Comparison of ENCODE assay signal across 13 cellular contexts in the genomic region with DNA sequence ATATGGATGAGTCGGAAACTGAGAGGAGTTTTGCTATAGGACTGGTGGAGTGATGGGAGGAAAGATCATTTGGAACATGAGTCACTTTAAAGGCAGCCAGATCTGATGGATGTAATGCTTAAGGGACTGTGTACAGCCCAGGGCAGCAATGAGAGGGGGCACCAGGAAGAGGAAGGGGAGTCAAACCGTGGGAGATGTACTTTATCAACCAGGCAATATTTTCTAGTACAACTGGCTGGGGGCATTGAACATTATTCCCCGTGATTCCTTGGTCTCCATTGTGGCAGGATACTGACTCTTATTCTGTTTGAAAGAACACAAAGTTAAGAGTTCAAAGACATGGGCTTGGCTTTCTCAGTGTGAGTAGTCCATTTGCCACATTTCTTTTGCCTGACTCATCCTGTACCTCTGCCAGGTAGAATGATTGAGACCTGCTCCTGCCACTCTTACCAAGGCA.
DNase-seq lines count a peak whose midpoint lies in the region; FAIRE-seq and TF ChIP-seq lines count a peak whose summit lies in the region.
"Had no signal": no experiment of that assay in that cellular context is flagged by ENCODE, and none has a peak within 500 bp of the region (broad histone marks: within the 10 kb centered on the region; RNA-seq: fewer than 3 reads in every experiment).

No MANE protein-coding gene starts in this region.

- TF ChIP-seq CTCF in brain microvascular endothelial cell (IDR thresholded peaks at IDR 0.05; ENCODE audit: low read depth, low read length, missing control alignments) = no peak

- in situ Hi-C loops in brain microvascular endothelial cell (cut with HindIII; ENCODE audit: low pct_ligation_motif_present, low sequenced_read_pairs) = no loop called here

- no peaks in the 10 kb centered on the region for H3K36me3 ChIP-seq in ACC112 (ENCODE audit: insufficient read depth, low read length)
- no peaks in the 10 kb centered on the region for H3K36me3 ChIP-seq in brain microvascular endothelial cell (replicated peaks)
- H3K36me3 ChIP-seq: pancreas had no signal

- H3K27ac ChIP-seq in ACC112 (ENCODE audit: low read depth, low read length) = peak overlapping the region; percentile 60
- no peak overlapping the region for H3K27ac ChIP-seq in brain microvascular endothelial cell
- H3K27ac ChIP-seq: pancreas had no signal

- H2AFZ ChIP-seq in ACC112 (ENCODE audit: low read length, unreplicated experiment) = peak overlapping the region; percentile 72

- no peaks in the 10 kb centered on the region for H3K79me2 ChIP-seq in ACC112 (ENCODE audit: control insufficient read depth, insufficient read depth, low read length, unreplicated experiment)

- DNase-seq in HTR-8/SVneo (ENCODE audit: insufficient read length, low spot score) (peak; percentile 52), brain microvascular endothelial cell (peak; percentile 10), kidney tubule cell (ENCODE audit: low spot score) (peak; percentile 89), NCI-H1436 (lab: John Stamatoyannopoulos, UW) (no peak), medulla oblongata (ENCODE audit: extremely low spot score) (no peak), ecto neural progenitor cell (ENCODE audit: low spot score) (no peak), HuH-7.5 (ENCODE audit: low spot score) (no peak)
- DNase-seq: NCI-H1417, NCI-H524 treated with DMSO at 0.1 percent for 48 hours, pancreas, SHP77 had no signal

- FAIRE-seq in HTR-8/SVneo (lab: Jason Lieb, UNC) = peak; percentile 90
- FAIRE-seq: colon, pancreas had no signal

- H3K4me1 ChIP-seq in ACC112 (ENCODE audit: control insufficient read depth, insufficient read depth, low read length, unreplicated experiment) = peaks cover 15% of the 10 kb centered on the region
- H3K4me1 ChIP-seq: pancreas had no signal

- H3K4me3 ChIP-seq in ACC112 (ENCODE audit: low read depth, low read length) = peak overlapping the region; percentile 34; the same call in 1 of the 2 replicates
- no peak overlapping the region for H3K4me3 ChIP-seq in brain microvascular endothelial cell (ENCODE audit: low read depth, low read length)
- H3K4me3 ChIP-seq: pancreas had no signal

- H3K27me3 ChIP-seq in ACC112 (ENCODE audit: insufficient read depth, low read length) (no peaks in the 10 kb centered on the region), brain microvascular endothelial cell (replicated peaks) (no peaks in the 10 kb centered on the region)
- H3K27me3 ChIP-seq: pancreas had no signal

Comparison
In these comparisons a context has a peak if more than half of its experiments do, and no peak if none do; other contexts are left out.
1. DNase-seq: peak in HTR-8/SVneo (single experiment), brain microvascular endothelial cell (single experiment) and kidney tubule cell (single experiment); none in NCI-H1436 (single experiment), medulla oblongata (single experiment), ecto neural progenitor cell (single experiment) and HuH-7.5 (single experiment).